In genomic region chr1:47235280-47235679, GRCh38 we compare ENCODE assay signal across 17 cellular contexts. TPM values are rescaled to one million over a fixed set of nuclear protein-coding genes. Genes with fewer than 3 reads are reported as not detected.
A peak's percentile ranks its signal among the peaks of the same experiment; 100 is the strongest.
DNase-seq lines count a peak whose midpoint lies in the region; ATAC-seq and TF ChIP-seq lines count a peak whose summit lies in the region.
"Had no signal": no experiment of that assay in that cellular context is flagged by ENCODE, and none has a peak within 500 bp of the region (broad histone marks: within the 10 kb centered on the region; RNA-seq: fewer than 3 reads in every experiment).

No MANE protein-coding gene starts in this region.

- H3K36me3 ChIP-seq in H7 (replicated peaks; ENCODE audit: control insufficient read depth, insufficient read depth, low read length) (no peaks in the 10 kb centered on the region), right lobe of liver (no peaks in the 10 kb centered on the region)
- H3K36me3 ChIP-seq: ascending aorta had no signal

- no peak for TF ChIP-seq CTCF in right lobe of liver (IDR thresholded peaks at IDR 0.05)
- no peak for TF ChIP-seq CTCF in type B pancreatic cell (conservative IDR thresholded peaks at IDR 0.05)

- intact Hi-C loops in right lobe of liver (cut with DNase I), result no loop called here
- intact Hi-C loops in sciatic nerve (cut with DNase I), result no loop called here

- peak overlapping the region in 1 of 3 donors; percentile 10 for H3K27ac ChIP-seq in right lobe of liver
- H3K27ac ChIP-seq: ascending aorta had no signal

- peaks cover 7% of the 10 kb centered on the region for H3K36me3 Mint-ChIP-seq in type B pancreatic cell
- H3K36me3 Mint-ChIP-seq: IgD-negative memory B cell had no signal

- DNase-seq in H7 (peak; percentile 61), dermis microvascular lymphatic vessel endothelial cell (ENCODE audit: low read depth in 2 of 2) (peak; percentile 80 to 88), right lobe of liver (no peak), sciatic nerve (ENCODE audit: low spot score) (peak; percentile 69), type B pancreatic cell (ENCODE audit: extremely low spot score, unreplicated experiment) (no peak), DMS79 (lab: John Stamatoyannopoulos, UW) (no peak), GM19238 (ENCODE audit: insufficient read length, low spot score) (no peak), kidney tubule cell (ENCODE audit: low spot score) (no peak)
- DNase-seq: activated CD4-positive, alpha-beta T cell treated with anti-CD3 and anti-CD28 coated beads, Interleukin-2, amount 10 ng/mL, durations not matched to agents 7 days and 5 days; activated T-cell treated with anti-CD3 and anti-CD28 coated beads, Interleukin-2, amount 50 U/mL, for 48 hours; foreskin melanocyte; NCI-H1105 treated with DMSO at 0.1 percent for 48 hours; stimulated activated CD4-positive, alpha-beta T cell treated with anti-CD3 and anti-CD28 coated beads, Interleukin-1b, Interleukin-23, amount 100 ng/mL, for 48 hours; stimulated activated CD8-positive, alpha-beta memory T cell treated with anti-CD3 and anti-CD28 coated beads, Interleukin-4, amount 100 ng/mL, for 48 hours had no signal

- no peaks in the 10 kb centered on the region for H3K4me1 ChIP-seq in right lobe of liver

- H3K4me3 ChIP-seq in H7 (ENCODE audit: insufficient read depth, low read depth, low read length) (no peak overlapping the region), right lobe of liver (no peak overlapping the region)
- H3K4me3 ChIP-seq: ascending aorta had no signal

- H3K27ac Mint-ChIP-seq in type B pancreatic cell, result no peak overlapping the region
- H3K27ac Mint-ChIP-seq: activated CD4-positive, alpha-beta T cell treated with anti-CD3 and anti-CD28 coated beads, Interleukin-2, amount 10 ng/mL, durations not matched to agents 7 days and 5 days; IgD-negative memory B cell had no signal

- ATAC-seq in right lobe of liver (peak; percentile 43 to 62 (median 56)), sciatic nerve (peak; percentile 53)
- ATAC-seq: left colon had no signal

- H3K4me1 Mint-ChIP-seq in type B pancreatic cell (ENCODE audit: unreplicated experiment), result peaks cover 5% of the 10 kb centered on the region

- no peak for TF ChIP-seq POLR2A in right lobe of liver (IDR thresholded peaks at IDR 0.05)

- H3K9me3 Mint-ChIP-seq in type B pancreatic cell, result no peaks in the 10 kb centered on the region
- H3K9me3 Mint-ChIP-seq: activated CD4-positive, alpha-beta T cell treated with anti-CD3 and anti-CD28 coated beads, Interleukin-2, amount 10 ng/mL, durations not matched to agents 7 days and 5 days; IgD-negative memory B cell had no signal

- H3K27me3 ChIP-seq in H7 (ENCODE audit: control insufficient read depth, insufficient read depth, low read length) (peaks cover 69% of the 10 kb centered on the region), right lobe of liver (peaks cover 8 to 30% of the 10 kb centered on the region in 2 donors)

- no peak overlapping the region for H3K4me3 Mint-ChIP-seq in type B pancreatic cell
- H3K4me3 Mint-ChIP-seq: activated CD4-positive, alpha-beta T cell treated with anti-CD3 and anti-CD28 coated beads, Interleukin-2, amount 10 ng/mL, durations not matched to agents 7 days and 5 days; IgD-negative memory B cell had no signal

- 7% methylated on average over 3 of the region's 19 CpGs for WGBS in right lobe of liver (ENCODE audit: insufficient coverage, low coverage, low lambda C conversion rate, missing lambda C conversion rate)

- no peaks in the 10 kb centered on the region for H3K9me3 ChIP-seq in right lobe of liver
- H3K9me3 ChIP-seq: ascending aorta had no signal

- peaks cover 86% of the 10 kb centered on the region for H3K27me3 Mint-ChIP-seq in type B pancreatic cell

RNA-seq across cellular contexts. Expression of gene TAL1, which starts 3.3 kb away (rescaled TPM):
- total RNA-seq in H7 (2014; rRNA removed; shearing (Covaris generic)), result 0.07 and 0.70 TPM in 2 replicates
- total RNA-seq in dermis microvascular lymphatic vessel endothelial cell (55.8 and 77.9 TPM in 2 replicates), right lobe of liver (1 to 10 TPM in 4 of 6 experiments, under 1 TPM in 2; 0.43 to 4.5 (median 1.8) TPM), sciatic nerve (13.6 TPM), type B pancreatic cell (ENCODE audit: low replicate concordance) (not detected in 2 replicates)
- total RNA-seq: activated CD4-positive, alpha-beta T cell treated with anti-CD3 and anti-CD28 coated beads, Interleukin-2, amount 10 ng/mL, durations not matched to agents 7 days and 5 days had no signal

RNA-seq across cellular contexts. Expression of gene PDZK1IP1, which starts 45.4 kb away (rescaled TPM):
- not detected in 2 replicates for total RNA-seq in H7 (2014; rRNA removed; shearing (Covaris generic))
- total RNA-seq in dermis microvascular lymphatic vessel endothelial cell, result 0.13 TPM in 2 replicates
- 10 to 100 TPM in 2 of 6 experiments, 1 to 10 TPM in 2, under 1 TPM in 2; 0.24 to 44.3 (median 5.4) TPM for total RNA-seq in right lobe of liver
- 2.4 TPM for total RNA-seq in sciatic nerve
- total RNA-seq in type B pancreatic cell (ENCODE audit: low replicate concordance), result not detected in 2 replicates
- total RNA-seq: activated CD4-positive, alpha-beta T cell treated with anti-CD3 and anti-CD28 coated beads, Interleukin-2, amount 10 ng/mL, durations not matched to agents 7 days and 5 days; ascending aorta had no signal

Comparison
In these comparisons a context has a peak if more than half of its experiments do, and no peak if none do; other contexts are left out.
1. DNase-seq: peak in H7 (single experiment), dermis microvascular lymphatic vessel endothelial cell (2 of 2) and sciatic nerve (single experiment); none in right lobe of liver (0 of 3), type B pancreatic cell (single experiment), DMS79 (single experiment), GM19238 (single experiment) and kidney tubule cell (single experiment).